28 cellular contexts compared by ENCODE assay signal in the genomic region with DNA sequence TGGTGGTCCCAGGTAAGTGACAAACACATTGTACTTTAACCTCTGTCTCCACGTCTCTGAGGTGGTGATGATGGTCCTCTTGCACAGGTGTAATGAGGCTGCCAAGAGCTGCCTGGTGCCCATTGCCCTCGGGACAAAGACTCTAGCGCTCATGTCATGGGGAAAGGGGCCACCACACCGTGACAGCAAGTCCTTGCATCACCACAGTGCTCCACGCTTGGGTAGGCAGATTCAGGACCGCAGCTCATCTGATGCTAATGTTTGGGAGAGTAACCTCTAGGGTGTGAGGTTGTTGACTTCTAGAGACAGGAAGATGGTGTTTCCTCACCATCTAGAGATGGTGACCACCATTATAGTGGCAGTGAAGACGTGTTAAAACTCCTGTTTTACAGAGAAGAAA.
"Had no signal": no experiment of that assay in that cellular context is flagged by ENCODE, and none has a peak within 500 bp of the region (broad histone marks: within the 10 kb centered on the region; RNA-seq: fewer than 3 reads in every experiment).

No MANE protein-coding gene starts in this region.

- H3K4me3 ChIP-seq: stomach, suprapubic skin, testis, thoracic aorta, thyroid gland, tibial artery, tibial nerve, transverse colon, upper lobe of left lung, upper lobe of right lung, uterus, vagina had no signal

- DNase-seq: stimulated activated CD4-positive, alpha-beta T cell treated with anti-CD3 and anti-CD28 coated beads, Interleukin-2, amount 100 ng/mL, for 24 hours; stimulated activated CD4-positive, alpha-beta T cell treated with anti-CD3 and anti-CD28 coated beads, Interleukin-2, amount 100 ng/mL, for 48 hours; stimulated activated CD4-positive, alpha-beta T cell treated with anti-CD3 and anti-CD28 coated beads, Interleukin-4, amount 100 ng/mL, for 1 hour; stimulated activated CD4-positive, alpha-beta T cell treated with anti-CD3 and anti-CD28 coated beads, Interleukin-4, amount 100 ng/mL, for 24 hours; stimulated activated CD4-positive, alpha-beta T cell treated with anti-CD3 and anti-CD28 coated beads, Interleukin-4, amount 100 ng/mL, for 4 hours; stimulated activated CD8-positive, alpha-beta memory T cell treated with anti-CD3 and anti-CD28 coated beads, Interleukin-4, amount 100 ng/mL, for 48 hours; stimulated activated naive B cell treated with anti-CD40 and anti-IgM and Interleukin-4, amounts not matched to agents 10 μg/mL and 1 μg/mL and 100 μg/mL, for 72 hours; stimulated activated naive CD4-positive, alpha-beta T cell; stimulated activated naive CD4-positive, alpha-beta T cell treated with Interleukin-2 at 50 U/mL for 16 hours; stimulated activated naive CD8-positive, alpha-beta T cell treated with anti-CD3 and anti-CD28 coated beads, Interleukin-15, Interleukin-2, amounts not matched to agents 100 U/mL and 50 U/mL, for 24 hours; stomach; substantia nigra; testis; thyroid gland; tibial artery; transverse colon; trophoblast cell; upper lobe of left lung; upper lobe of right lung; uterus had no signal

- H3K27me3 Mint-ChIP-seq: stimulated activated naive CD8-positive, alpha-beta T cell treated with anti-CD3 and anti-CD28 coated beads, Interleukin-15, Interleukin-2, amounts not matched to agents 100 ng/mL and 50 ng/mL, for 24 hours; type B pancreatic cell had no signal

- H3K27me3 ChIP-seq: stomach, suprapubic skin, testis, thyroid gland, tibial artery, tibial nerve, transverse colon, upper lobe of left lung, upper lobe of right lung, uterus, vagina had no signal

- H3K36me3 Mint-ChIP-seq: stimulated activated effector memory CD8-positive, alpha-beta T cell treated with anti-CD3 and anti-CD28 coated beads, Interleukin-12 subunit alpha, Interleukin-12 subunit beta, amount 100 ng/mL, for 72 hours; stimulated activated naive B cell treated with anti-CD40 and anti-IgM and Interleukin-4, amounts not matched to agents 10 μg/mL and 1 μg/mL and 100 μg/mL, for 72 hours; type B pancreatic cell had no signal

- H3K4me3 Mint-ChIP-seq: stimulated activated effector memory CD8-positive, alpha-beta T cell treated with anti-CD3 and anti-CD28 coated beads, Interleukin-12 subunit alpha, Interleukin-12 subunit beta, amount 100 ng/mL, for 72 hours; stimulated activated naive B cell treated with anti-CD40 and anti-IgM and Interleukin-4, amounts not matched to agents 10 μg/mL and 1 μg/mL and 100 μg/mL, for 72 hours; stimulated activated naive CD8-positive, alpha-beta T cell treated with anti-CD3 and anti-CD28 coated beads, Interleukin-15, Interleukin-2, amounts not matched to agents 100 ng/mL and 50 ng/mL, for 24 hours; type B pancreatic cell had no signal

- FAIRE-seq: urothelium cell line had no signal

- ATAC-seq: stimulated activated effector memory CD8-positive, alpha-beta T cell treated with anti-CD3 and anti-CD28 coated beads, Interleukin-12 subunit alpha, Interleukin-12 subunit beta, amount 100 ng/mL, for 72 hours; stimulated activated naive B cell treated with anti-CD40 and anti-IgM and Interleukin-4, amounts not matched to agents 10 μg/mL and 1 μg/mL and 100 μg/mL, for 72 hours; stimulated activated naive CD8-positive, alpha-beta T cell treated with anti-CD3 and anti-CD28 coated beads, Interleukin-15, Interleukin-2, amounts not matched to agents 100 U/mL and 50 U/mL, for 24 hours; upper lobe of right lung had no signal

- H3K27ac Mint-ChIP-seq: stimulated activated effector memory CD8-positive, alpha-beta T cell treated with anti-CD3 and anti-CD28 coated beads, Interleukin-12 subunit alpha, Interleukin-12 subunit beta, amount 100 ng/mL, for 72 hours; stimulated activated naive B cell treated with anti-CD40 and anti-IgM and Interleukin-4, amounts not matched to agents 10 μg/mL and 1 μg/mL and 100 μg/mL, for 72 hours; stimulated activated naive CD8-positive, alpha-beta T cell treated with anti-CD3 and anti-CD28 coated beads, Interleukin-15, Interleukin-2, amounts not matched to agents 100 ng/mL and 50 ng/mL, for 24 hours; type B pancreatic cell had no signal

- H3K4me1 Mint-ChIP-seq: stimulated activated effector memory CD8-positive, alpha-beta T cell treated with anti-CD3 and anti-CD28 coated beads, Interleukin-12 subunit alpha, Interleukin-12 subunit beta, amount 100 ng/mL, for 72 hours; stimulated activated naive B cell treated with anti-CD40 and anti-IgM and Interleukin-4, amounts not matched to agents 10 μg/mL and 1 μg/mL and 100 μg/mL, for 72 hours had no signal

- H3K36me3 ChIP-seq: stomach, suprapubic skin, thoracic aorta, thyroid gland, tibial artery, tibial nerve, transverse colon, upper lobe of left lung, upper lobe of right lung, uterus, vagina had no signal

- H3K9me3 ChIP-seq: stomach, suprapubic skin, testis, thoracic aorta, thyroid gland, tibial artery, tibial nerve, transverse colon, upper lobe of left lung, upper lobe of right lung, uterus, vagina had no signal

- H3K27ac ChIP-seq: stomach, suprapubic skin, testis, thoracic aorta, thyroid gland, tibial artery, tibial nerve, transverse colon, upper lobe of left lung, upper lobe of right lung, uterus, vagina had no signal

- H3K4me1 ChIP-seq: stomach, testis, thyroid gland, tibial artery, tibial nerve, transverse colon, upper lobe of left lung, upper lobe of right lung, uterus, vagina had no signal

- H3K9me3 Mint-ChIP-seq: stimulated activated effector memory CD8-positive, alpha-beta T cell treated with anti-CD3 and anti-CD28 coated beads, Interleukin-12 subunit alpha, Interleukin-12 subunit beta, amount 100 ng/mL, for 72 hours; stimulated activated naive B cell treated with anti-CD40 and anti-IgM and Interleukin-4, amounts not matched to agents 10 μg/mL and 1 μg/mL and 100 μg/mL, for 72 hours; stimulated activated naive CD8-positive, alpha-beta T cell treated with anti-CD3 and anti-CD28 coated beads, Interleukin-15, Interleukin-2, amounts not matched to agents 100 ng/mL and 50 ng/mL, for 24 hours; type B pancreatic cell had no signal
